ENCODE assay signal across 21 cellular contexts in the genomic region with DNA sequence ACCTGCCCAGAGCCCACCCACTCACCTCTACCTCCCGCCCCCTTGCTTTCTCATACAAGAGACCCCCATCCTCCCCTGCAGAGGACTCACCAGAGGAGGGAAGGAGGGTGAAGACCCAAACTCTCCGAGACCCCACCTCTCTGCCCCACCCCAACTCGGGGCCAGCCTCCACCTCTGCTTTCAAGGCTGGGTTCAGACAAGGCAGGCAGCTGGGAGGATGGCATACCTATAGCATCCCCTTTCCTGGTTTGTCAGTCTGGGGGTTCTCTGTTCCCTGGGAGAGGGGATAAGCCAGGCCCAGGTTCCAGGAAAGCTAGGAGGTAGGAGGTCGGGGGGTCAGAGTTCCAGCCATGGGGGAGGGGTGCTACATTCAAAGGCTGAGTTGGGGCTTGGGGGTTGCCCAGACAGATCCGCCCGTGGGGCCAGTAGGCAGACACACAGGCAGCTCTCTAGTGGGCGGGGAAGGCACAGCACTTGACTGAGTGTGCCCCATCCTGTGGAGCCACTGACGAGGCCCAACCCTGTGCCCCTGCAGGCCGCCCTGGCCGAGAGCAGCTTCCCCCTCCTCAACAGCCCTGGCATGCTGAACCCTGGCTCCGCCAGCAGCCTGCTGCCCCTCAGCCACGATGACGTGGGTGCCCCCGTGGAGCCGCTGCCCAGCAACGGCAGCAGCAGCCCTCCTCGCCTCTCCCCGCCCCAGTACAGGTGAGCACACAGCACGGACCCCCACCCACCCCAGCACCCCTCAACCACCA. TPM values are rescaled to one million over a fixed set of nuclear protein-coding genes. Genes with fewer than 3 reads are reported as not detected.
"Had no signal": no experiment of that assay in that cellular context is flagged by ENCODE, and none has a peak within 500 bp of the region (broad histone marks: within the 10 kb centered on the region; RNA-seq: fewer than 3 reads in every experiment).

No MANE protein-coding gene starts in this region.

- H3K4me1 ChIP-seq: breast epithelium had no signal

- H3K9me3 Mint-ChIP-seq: activated CD4-positive, alpha-beta memory T cell treated with anti-CD3 and anti-CD28 coated beads for 36 hours; activated T-cell treated with anti-CD3 and anti-CD28 coated beads, Interleukin-2, amount 50 U/mL, for 4 hours; dendritic cell treated with granulocyte-macrophage colony-stimulating factor and Interleukin-4, amounts not matched to agents 40 ng/mL and 50 ng/mL, for 4 days; natural killer cell treated with Interleukin-12 subunit alpha and Interleukin-12 subunit beta and Interleukin-15 and Interleukin-18, amount 100 ng/mL, for 72 hours; T-helper 2 cell treated with Interferon-gamma antibody and Interleukin-4, amounts not matched to agents 5 μg/mL and 100 μg/mL, for 36 hours had no signal

- H3K4me3 ChIP-seq: breast epithelium, gastrocnemius medialis, lung, stomach had no signal

- H3K27ac Mint-ChIP-seq: activated CD4-positive, alpha-beta memory T cell treated with anti-CD3 and anti-CD28 coated beads for 36 hours; activated CD4-positive, alpha-beta T cell treated with anti-CD3 and anti-CD28 coated beads for 36 hours; dendritic cell treated with granulocyte-macrophage colony-stimulating factor and Interleukin-4, amounts not matched to agents 40 ng/mL and 50 ng/mL, for 4 days; natural killer cell treated with Interleukin-12 subunit alpha and Interleukin-12 subunit beta and Interleukin-15 and Interleukin-18, amount 100 ng/mL, for 72 hours; T-helper 2 cell treated with Interferon-gamma antibody and Interleukin-4, amounts not matched to agents 5 μg/mL and 100 μg/mL, for 36 hours had no signal

- H3K36me3 ChIP-seq: breast epithelium had no signal

- DNase-seq: activated CD4-positive, alpha-beta memory T cell treated with anti-CD3 and anti-CD28 coated beads for 36 hours; activated CD4-positive, alpha-beta T cell treated with anti-CD3 and anti-CD28 coated beads for 36 hours; activated effector memory CD4-positive, alpha-beta T cell treated with Interleukin-2 at 50 U/mL for 16 hours; activated naive CD4-positive, alpha-beta T cell treated with anti-CD3 and anti-CD28 coated beads, Interleukin-2, amount 50 U/mL, for 16 hours; activated T-cell treated with anti-CD3 and anti-CD28 coated beads, Interleukin-2, amount 50 U/mL, for 4 hours; effector CD8-positive, alpha-beta T cell; gastrocnemius medialis; head of caudate nucleus; left colon; retina; stomach; SW 1271; trophoblast cell had no signal

- H3K27me3 Mint-ChIP-seq: activated CD4-positive, alpha-beta memory T cell treated with anti-CD3 and anti-CD28 coated beads for 36 hours; activated CD4-positive, alpha-beta T cell treated with anti-CD3 and anti-CD28 coated beads for 36 hours; dendritic cell treated with granulocyte-macrophage colony-stimulating factor and Interleukin-4, amounts not matched to agents 40 ng/mL and 50 ng/mL, for 4 days; natural killer cell treated with Interleukin-12 subunit alpha and Interleukin-12 subunit beta and Interleukin-15 and Interleukin-18, amount 100 ng/mL, for 72 hours had no signal

- ATAC-seq: activated CD4-positive, alpha-beta T cell treated with anti-CD3 and anti-CD28 coated beads for 36 hours; activated T-cell treated with anti-CD3 and anti-CD28 coated beads, Interleukin-2, amount 50 U/mL, for 4 hours; esophagus mucosa; gastrocnemius medialis; left colon; natural killer cell treated with Interleukin-12 subunit alpha and Interleukin-12 subunit beta and Interleukin-15 and Interleukin-18, amount 100 ng/mL, for 72 hours had no signal

- H3K9me3 ChIP-seq: breast epithelium, gastrocnemius medialis, stomach had no signal

- H3K27me3 ChIP-seq: breast epithelium, gastrocnemius medialis, stomach had no signal

- H3K36me3 Mint-ChIP-seq: natural killer cell treated with Interleukin-12 subunit alpha and Interleukin-12 subunit beta and Interleukin-15 and Interleukin-18, amount 100 ng/mL, for 72 hours had no signal

- H3K4me1 Mint-ChIP-seq: activated CD4-positive, alpha-beta T cell treated with anti-CD3 and anti-CD28 coated beads for 36 hours had no signal

- H3K27ac ChIP-seq: breast epithelium, gastrocnemius medialis, stomach had no signal

- FAIRE-seq: astrocyte, TTC549 had no signal

- H3K4me3 Mint-ChIP-seq: activated CD4-positive, alpha-beta memory T cell treated with anti-CD3 and anti-CD28 coated beads for 36 hours; activated CD4-positive, alpha-beta T cell treated with anti-CD3 and anti-CD28 coated beads for 36 hours; activated T-cell treated with anti-CD3 and anti-CD28 coated beads, Interleukin-2, amount 50 U/mL, for 4 hours; dendritic cell treated with granulocyte-macrophage colony-stimulating factor and Interleukin-4, amounts not matched to agents 40 ng/mL and 50 ng/mL, for 4 days; natural killer cell treated with Interleukin-12 subunit alpha and Interleukin-12 subunit beta and Interleukin-15 and Interleukin-18, amount 100 ng/mL, for 72 hours; T-helper 2 cell treated with Interferon-gamma antibody and Interleukin-4, amounts not matched to agents 5 μg/mL and 100 μg/mL, for 36 hours had no signal

RNA-seq across cellular contexts. Expression of a gene that starts 40.8 kb away (rescaled TPM):
- total RNA-seq: activated CD4-positive, alpha-beta memory T cell treated with anti-CD3 and anti-CD28 coated beads for 36 hours; activated CD4-positive, alpha-beta T cell treated with anti-CD3 and anti-CD28 coated beads for 36 hours; natural killer cell treated with Interleukin-12 subunit alpha and Interleukin-12 subunit beta and Interleukin-15 and Interleukin-18, amount 100 ng/mL, for 72 hours had no signal
